25 cellular contexts compared by ENCODE assay signal in the genomic region with DNA sequence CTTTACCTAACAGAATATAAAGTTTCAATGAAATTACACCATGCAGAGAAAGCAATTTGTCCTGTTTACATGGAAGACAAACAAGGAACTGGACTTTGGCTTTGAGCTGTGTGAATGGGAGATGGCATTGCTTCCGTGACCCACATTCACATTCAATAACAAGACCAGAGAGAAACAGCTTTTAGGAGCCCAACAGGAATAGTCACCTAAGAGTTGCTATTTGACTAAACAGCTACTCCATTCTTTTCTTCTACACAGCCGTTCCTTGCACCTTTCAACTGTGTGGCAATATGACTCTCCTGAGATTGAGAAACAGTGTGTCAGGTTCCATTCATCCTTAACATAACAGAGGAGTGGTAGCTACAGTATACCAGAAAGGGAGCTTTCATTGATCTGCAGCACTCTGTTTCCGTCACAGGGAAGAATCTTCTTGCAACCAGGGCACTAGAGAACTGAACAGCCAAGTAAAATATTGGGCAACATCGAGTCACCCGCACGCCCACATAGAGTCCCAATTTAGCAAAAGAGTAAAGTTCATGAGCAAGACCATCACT.
DNase-seq lines count a peak whose midpoint lies in the region; TF ChIP-seq lines count a peak whose summit lies in the region.
"Had no signal": no experiment of that assay in that cellular context is flagged by ENCODE, and none has a peak within 500 bp of the region (broad histone marks: within the 10 kb centered on the region; RNA-seq: fewer than 3 reads in every experiment).

No MANE protein-coding gene starts in this region.

- DNase-seq in NCI-H187 treated with DMSO at 0.1 percent for 48 hours (lab: John Stamatoyannopoulos, UW) (peak; percentile 48), NCI-H187 (lab: John Stamatoyannopoulos, UW) (no peak), NCI-H69 (lab: John Stamatoyannopoulos, UW) (peak; percentile 87), fibroblast of mammary gland (ENCODE audit: low read depth) (peak; percentile 28), stromal cell of bone marrow (ENCODE audit: low read depth) (peak; percentile 11), HUDEP-2 (lab: John Stamatoyannopoulos, UW; ENCODE audit: unreplicated experiment in 76 of 76) (no peak), NCI-H2196 treated with DMSO at 0.1 percent for 48 hours (lab: John Stamatoyannopoulos, UW; ENCODE audit: unreplicated experiment) (no peak), GOT3 (lab: John Stamatoyannopoulos, UW) (no peak)
- DNase-seq: activated CD4-positive, CD25-positive, alpha-beta regulatory T cell; activated CD8-positive, alpha-beta T cell treated with anti-CD3 and anti-CD28 coated beads, Interleukin-2, amount 10 ng/mL, durations not matched to agents 7 days and 5 days; activated naive CD4-positive, alpha-beta T cell treated with anti-CD3 and anti-CD28 coated beads for 36 hours; activated T-cell treated with anti-CD3 and anti-CD28 coated beads, Interleukin-2, amount 50 U/mL, for 4 hours; BE2C; effector CD4-positive, alpha-beta T cell; GDM1; kidney; MM.1S; naive thymus-derived CD4-positive, alpha-beta T cell; NCI-H2029 treated with DMSO at 0.1 percent for 48 hours; stimulated activated CD4-positive, alpha-beta T cell treated with anti-CD3 and anti-CD28 coated beads, Interleukin-2, amount 100 ng/mL, for 48 hours; stimulated activated naive CD8-positive, alpha-beta T cell treated with anti-CD3 and anti-CD28 coated beads, Interleukin-15, amount 100 ng/mL, for 72 hours; trophoblast cell had no signal

- no peak for TF ChIP-seq CTCF in fibroblast of mammary gland (conservative IDR thresholded peaks at IDR 0.05; ENCODE audit: control insufficient read depth, insufficient read depth, low read depth, low read length)

- no peak overlapping the region for H3K4me3 ChIP-seq in fibroblast of mammary gland (ENCODE audit: control insufficient read depth, low read depth, low read length)
- H3K4me3 ChIP-seq: ascending aorta, SK-N-MC, skin epidermis had no signal

Comparison
In these comparisons a context has a peak if more than half of its experiments do, and no peak if none do; other contexts are left out.
1. DNase-seq: peak in NCI-H187 treated with DMSO at 0.1 percent for 48 hours (single experiment), NCI-H69 (single experiment), fibroblast of mammary gland (single experiment) and stromal cell of bone marrow (single experiment); none in NCI-H187 (0 of 2), HUDEP-2 (0 of 76), NCI-H2196 treated with DMSO at 0.1 percent for 48 hours (single experiment) and GOT3 (single experiment).